32 cellular contexts compared by ENCODE assay signal in the genomic region with DNA sequence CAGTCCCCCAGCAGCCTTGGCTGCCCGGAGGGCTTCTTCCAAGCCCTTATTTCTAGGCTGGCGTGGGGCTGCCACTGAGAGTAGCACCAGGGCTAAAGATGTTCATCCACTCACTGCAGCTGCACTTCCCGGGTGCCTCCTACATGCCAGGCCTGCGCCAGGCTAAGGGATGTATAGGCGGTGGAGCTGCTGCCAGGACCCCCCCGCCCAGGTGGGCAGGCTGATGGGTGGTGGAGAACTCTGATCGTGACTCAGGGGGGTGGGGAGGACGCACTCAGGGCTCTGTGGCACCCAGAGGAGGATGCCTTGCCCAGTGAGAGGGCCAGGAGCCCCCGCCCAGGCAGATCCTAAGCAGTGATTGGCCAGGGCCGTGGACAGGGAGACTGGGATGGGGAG. TPM values are rescaled to one million over a fixed set of nuclear protein-coding genes. Genes with fewer than 3 reads are reported as not detected.
"Had no signal": no experiment of that assay in that cellular context is flagged by ENCODE, and none has a peak within 500 bp of the region (broad histone marks: within the 10 kb centered on the region; RNA-seq: fewer than 3 reads in every experiment).

No MANE protein-coding gene starts in this region.

- H3K9me3 ChIP-seq: adrenal gland, body of pancreas, breast epithelium, MG63, Peyer's patch, SJSA1, SK-N-SH had no signal

- H3K27me3 ChIP-seq: adrenal gland, MG63, Peyer's patch had no signal

- ATAC-seq: activated CD8-positive, alpha-beta T cell treated with anti-CD3 and anti-CD28 coated beads, Interleukin-2, amount 10 ng/mL, durations not matched to agents 7 days and 5 days; activated naive CD4-positive, alpha-beta T cell treated with anti-CD3 and anti-CD28 coated beads, Interleukin-2, amount 50 U/mL, for 72 hours; activated T-cell treated with anti-CD3 and anti-CD28 coated beads, Interleukin-2, amount 50 U/mL, for 4 hours; body of pancreas had no signal

- H3K4me1 ChIP-seq: adrenal gland, body of pancreas, breast epithelium, Peyer's patch, SJSA1 had no signal

- H3K36me3 Mint-ChIP-seq: activated naive CD4-positive, alpha-beta T cell treated with anti-CD3 and anti-CD28 coated beads, Interleukin-2, amount 50 U/mL, for 72 hours had no signal

- H3K27ac Mint-ChIP-seq: activated CD4-positive, alpha-beta T cell treated with anti-CD3 and anti-CD28 coated beads, Interleukin-2, amount 10 ng/mL, durations not matched to agents 24 days and 14 days; activated CD8-positive, alpha-beta T cell treated with anti-CD3 and anti-CD28 coated beads, Interleukin-2, amount 10 ng/mL, durations not matched to agents 7 days and 5 days; activated naive CD4-positive, alpha-beta T cell treated with anti-CD3 and anti-CD28 coated beads for 36 hours; activated naive CD4-positive, alpha-beta T cell treated with anti-CD3 and anti-CD28 coated beads, Interleukin-2, amount 50 U/mL, for 72 hours; activated T-helper 1 cell treated with anti-CD3 and anti-CD28 coated beads, Interleukin-12 subunit alpha, Interleukin-12 subunit beta, Interleukin-2, Interleukin-4 antibody, amounts not matched to agents 30 ng/mL and 10 ng/mL and 1 ng/mL, durations not matched to agents 14 hours and 24 hours and 36 hours; T-helper 1 cell treated with Interleukin-12 subunit alpha and Interleukin-12 subunit beta and Interleukin-4 antibody, amounts not matched to agents 30 μg/mL and 1 μg/mL, for 36 hours; T-helper 2 cell treated with Interferon-gamma antibody and Interleukin-4, amounts not matched to agents 5 μg/mL and 100 μg/mL, for 36 hours had no signal

- H3K36me3 ChIP-seq: adrenal gland, breast epithelium, MG63, Peyer's patch, SJSA1 had no signal

- H3K27ac ChIP-seq: adrenal gland, body of pancreas, breast epithelium, Peyer's patch, SJSA1 had no signal

- DNase-seq: activated CD4-positive, alpha-beta T cell treated with anti-CD3 and anti-CD28 coated beads, Interleukin-2, amount 10 ng/mL, durations not matched to agents 24 days and 14 days; activated CD4-positive, alpha-beta T cell treated with anti-CD3 and anti-CD28 coated beads, Interleukin-2, amount 50 U/mL, for 48 hours; activated CD8-positive, alpha-beta T cell treated with anti-CD3 and anti-CD28 coated beads, Interleukin-2, amount 10 ng/mL, durations not matched to agents 7 days and 5 days; activated gamma-delta T cell treated with Interleukin-2 at 50 U/mL for 16 hours; activated naive CD4-positive, alpha-beta T cell treated with anti-CD3 and anti-CD28 coated beads for 36 hours; activated T-cell treated with anti-CD3 and anti-CD28 coated beads, Interleukin-2, amount 50 U/mL, for 4 hours; body of pancreas; central memory CD4-positive, alpha-beta T cell; Kasumi-1; KG1; NCI-H1048; NCI-H1105 treated with DMSO at 0.1 percent for 48 hours; NCI-H1436; NCI-H1694; NCI-H1930; NCI-H2081 treated with DMSO at 0.1 percent for 48 hours; NCI-H345; NCI-H524 treated with DMSO at 0.1 percent for 48 hours; Peyer's patch; RPMI8226; SHP77 treated with DMSO at 0.1 percent for 48 hours; SK-N-SH had no signal

- H3K4me3 ChIP-seq: adrenal gland, body of pancreas, breast epithelium, MG63, Peyer's patch, SJSA1 had no signal

- H3K4me3 Mint-ChIP-seq: activated CD4-positive, alpha-beta T cell treated with anti-CD3 and anti-CD28 coated beads, Interleukin-2, amount 10 ng/mL, durations not matched to agents 24 days and 14 days; activated CD8-positive, alpha-beta T cell treated with anti-CD3 and anti-CD28 coated beads, Interleukin-2, amount 10 ng/mL, durations not matched to agents 7 days and 5 days; activated naive CD4-positive, alpha-beta T cell treated with anti-CD3 and anti-CD28 coated beads for 36 hours; activated T-cell treated with anti-CD3 and anti-CD28 coated beads, Interleukin-2, amount 50 U/mL, for 4 hours; activated T-helper 1 cell treated with anti-CD3 and anti-CD28 coated beads, Interleukin-12 subunit alpha, Interleukin-12 subunit beta, Interleukin-2, Interleukin-4 antibody, amounts not matched to agents 30 ng/mL and 10 ng/mL and 1 ng/mL, durations not matched to agents 14 hours and 24 hours and 36 hours; T-helper 1 cell treated with Interleukin-12 subunit alpha and Interleukin-12 subunit beta and Interleukin-4 antibody, amounts not matched to agents 30 μg/mL and 1 μg/mL, for 36 hours; T-helper 2 cell treated with Interferon-gamma antibody and Interleukin-4, amounts not matched to agents 5 μg/mL and 100 μg/mL, for 36 hours had no signal

- H3K9me3 Mint-ChIP-seq: activated CD4-positive, alpha-beta T cell treated with anti-CD3 and anti-CD28 coated beads, Interleukin-2, amount 10 ng/mL, durations not matched to agents 24 days and 14 days; activated T-cell treated with anti-CD3 and anti-CD28 coated beads, Interleukin-2, amount 50 U/mL, for 4 hours had no signal

RNA-seq across cellular contexts. Expression of gene CFAP74, which starts 34.1 kb away (rescaled TPM):
- total RNA-seq: activated CD4-positive, alpha-beta T cell treated with anti-CD3 and anti-CD28 coated beads, Interleukin-2, amount 10 ng/mL, durations not matched to agents 24 days and 14 days; activated CD8-positive, alpha-beta T cell treated with anti-CD3 and anti-CD28 coated beads, Interleukin-2, amount 10 ng/mL, durations not matched to agents 7 days and 5 days; activated naive CD4-positive, alpha-beta T cell treated with anti-CD3 and anti-CD28 coated beads for 36 hours; activated naive CD4-positive, alpha-beta T cell treated with anti-CD3 and anti-CD28 coated beads, Interleukin-2, amount 50 U/mL, for 72 hours; activated T-cell treated with anti-CD3 and anti-CD28 coated beads, Interleukin-2, amount 50 U/mL, for 4 hours; activated T-helper 1 cell treated with anti-CD3 and anti-CD28 coated beads, Interleukin-12 subunit alpha, Interleukin-12 subunit beta, Interleukin-2, Interleukin-4 antibody, amounts not matched to agents 30 ng/mL and 10 ng/mL and 1 ng/mL, durations not matched to agents 14 hours and 24 hours and 36 hours; astrocyte; NCI-H460; SJSA1 had no signal

RNA-seq across cellular contexts. Expression of gene GABRD, which starts 49.6 kb away (rescaled TPM):
- total RNA-seq: activated CD4-positive, alpha-beta T cell treated with anti-CD3 and anti-CD28 coated beads, Interleukin-2, amount 10 ng/mL, durations not matched to agents 24 days and 14 days; activated CD8-positive, alpha-beta T cell treated with anti-CD3 and anti-CD28 coated beads, Interleukin-2, amount 10 ng/mL, durations not matched to agents 7 days and 5 days; activated naive CD4-positive, alpha-beta T cell treated with anti-CD3 and anti-CD28 coated beads for 36 hours; activated naive CD4-positive, alpha-beta T cell treated with anti-CD3 and anti-CD28 coated beads, Interleukin-2, amount 50 U/mL, for 72 hours; activated T-cell treated with anti-CD3 and anti-CD28 coated beads, Interleukin-2, amount 50 U/mL, for 4 hours; astrocyte; body of pancreas; breast epithelium; NCI-H460; Peyer's patch; SJSA1 had no signal

RNA-seq across cellular contexts. Expression of gene CALML6, which starts 54.4 kb away (rescaled TPM):
- total RNA-seq: activated CD4-positive, alpha-beta T cell treated with anti-CD3 and anti-CD28 coated beads, Interleukin-2, amount 10 ng/mL, durations not matched to agents 24 days and 14 days; Peyer's patch; SJSA1 had no signal
